In genomic region chr12:104667139-104667538, GRCh38 we compare ENCODE assay signal across 20 cellular contexts.
DNase-seq lines count a peak whose midpoint lies in the region; ATAC-seq, FAIRE-seq and TF ChIP-seq lines count a peak whose summit lies in the region.
"Had no signal": no experiment of that assay in that cellular context is flagged by ENCODE, and none has a peak within 500 bp of the region (broad histone marks: within the 10 kb centered on the region; RNA-seq: fewer than 3 reads in every experiment).

No MANE protein-coding gene starts in this region.

- peaks cover 18 to 54% (median 29%) of the 10 kb centered on the region in 3 donors for H3K4me1 ChIP-seq in pancreas

- no peaks in the 10 kb centered on the region for H3K9me3 Mint-ChIP-seq in stimulated activated naive B cell treated with anti-CD40 and anti-IgM and Interleukin-4, amounts not matched to agents 10 μg/mL and 1 μg/mL and 100 μg/mL, for 72 hours
- H3K9me3 Mint-ChIP-seq: activated CD4-positive, alpha-beta memory T cell treated with anti-CD3 and anti-CD28 coated beads for 36 hours; activated T-helper 1 cell treated with anti-CD3 and anti-CD28 coated beads, Interleukin-12 subunit alpha, Interleukin-12 subunit beta, Interleukin-2, Interleukin-4 antibody, amounts not matched to agents 30 ng/mL and 10 ng/mL and 1 ng/mL, durations not matched to agents 14 hours and 24 hours and 36 hours; nephron had no signal

- no peak overlapping the region for H3K27ac Mint-ChIP-seq in T-helper 17 cell
- H3K27ac Mint-ChIP-seq in stimulated activated naive B cell treated with anti-CD40 and anti-IgM and Interleukin-4, amounts not matched to agents 10 μg/mL and 1 μg/mL and 100 μg/mL, for 72 hours, result no peak overlapping the region
- H3K27ac Mint-ChIP-seq: activated CD4-positive, alpha-beta memory T cell treated with anti-CD3 and anti-CD28 coated beads for 36 hours; activated T-helper 1 cell treated with anti-CD3 and anti-CD28 coated beads, Interleukin-12 subunit alpha, Interleukin-12 subunit beta, Interleukin-2, Interleukin-4 antibody, amounts not matched to agents 30 ng/mL and 10 ng/mL and 1 ng/mL, durations not matched to agents 14 hours and 24 hours and 36 hours had no signal

- no peak overlapping the region for H3K4me3 Mint-ChIP-seq in T-helper 17 cell
- no peak overlapping the region for H3K4me3 Mint-ChIP-seq in stimulated activated naive B cell treated with anti-CD40 and anti-IgM and Interleukin-4, amounts not matched to agents 10 μg/mL and 1 μg/mL and 100 μg/mL, for 72 hours
- H3K4me3 Mint-ChIP-seq: activated CD4-positive, alpha-beta memory T cell treated with anti-CD3 and anti-CD28 coated beads for 36 hours; activated T-helper 1 cell treated with anti-CD3 and anti-CD28 coated beads, Interleukin-12 subunit alpha, Interleukin-12 subunit beta, Interleukin-2, Interleukin-4 antibody, amounts not matched to agents 30 ng/mL and 10 ng/mL and 1 ng/mL, durations not matched to agents 14 hours and 24 hours and 36 hours; nephron had no signal

- DNase-seq in CD1c-positive myeloid dendritic cell (ENCODE audit: extremely low spot score) (peak; percentile 71), NOMO-1 treated with DMSO at 0.1 percent for 48 hours (lab: John Stamatoyannopoulos, UW; ENCODE audit: unreplicated experiment) (peak; percentile 57), fibroblast of the aortic adventitia (ENCODE audit: low read depth) (peak; percentile 87), pancreas (peak in 3 of 6 donors; percentile 65 to 77 (median 67)), cerebellar nuclear complex (lab: John Stamatoyannopoulos, UW) (no peak), germinal center (ENCODE audit: low spot score) (no peak), T-helper 17 cell (no peak)
- DNase-seq in stimulated activated naive B cell treated with anti-CD40 and anti-IgM and Interleukin-4, amounts not matched to agents 10 μg/mL and 1 μg/mL and 100 μg/mL, for 72 hours, result no peak
- DNase-seq: activated CD4-positive, alpha-beta memory T cell treated with anti-CD3 and anti-CD28 coated beads for 36 hours; amniotic stem cell; colonic mucosa; DMS 273 treated with DMSO at 0.1 percent for 48 hours; MM.1S; NK-92 treated with Interleukin-12 subunit alpha and Interleukin-12 subunit beta, amount 100 ng/mL, for 24 hours; stimulated activated CD4-positive, alpha-beta T cell treated with anti-CD3 and anti-CD28 coated beads, Interleukin-4, amount 100 ng/mL, for 1 hour had no signal

- H3K27me3 ChIP-seq in pancreas, result no peaks in the 10 kb centered on the region
- H3K27me3 ChIP-seq: colonic mucosa had no signal

- intact Hi-C loops in pancreas (cut with DNase I), result no loop called here

- ATAC-seq in pancreas (peak; percentile 64 to 81 (median 72)), T-helper 17 cell (no peak)
- no peak for ATAC-seq in stimulated activated naive B cell treated with anti-CD40 and anti-IgM and Interleukin-4, amounts not matched to agents 10 μg/mL and 1 μg/mL and 100 μg/mL, for 72 hours (replicated peaks)

- H3K36me3 ChIP-seq in pancreas, result no peaks in the 10 kb centered on the region
- H3K36me3 ChIP-seq: colonic mucosa had no signal

- 14 to 15% methylated on average over 7 of the region's 7 CpGs for WGBS in pancreas, 2 donors

- no peak for FAIRE-seq in pancreas (lab: Jason Lieb, UNC)
- FAIRE-seq: GM19239, TTC549 had no signal

- H3K4me1 Mint-ChIP-seq in T-helper 17 cell, result peaks cover 48% of the 10 kb centered on the region
- peaks cover 54 to 73% of the 10 kb centered on the region in 2 donors for H3K4me1 Mint-ChIP-seq in stimulated activated naive B cell treated with anti-CD40 and anti-IgM and Interleukin-4, amounts not matched to agents 10 μg/mL and 1 μg/mL and 100 μg/mL, for 72 hours

- H3K9me3 ChIP-seq in pancreas (no peaks in the 10 kb centered on the region), T-helper 17 cell (ENCODE audit: control insufficient read depth, low read length, poor library complexity, severe bottlenecking) (no peaks in the 10 kb centered on the region)
- H3K9me3 ChIP-seq: colonic mucosa had no signal

- peaks cover 4% of the 10 kb centered on the region for H3K36me3 Mint-ChIP-seq in T-helper 17 cell (ENCODE audit: low read depth)
- H3K36me3 Mint-ChIP-seq in stimulated activated naive B cell treated with anti-CD40 and anti-IgM and Interleukin-4, amounts not matched to agents 10 μg/mL and 1 μg/mL and 100 μg/mL, for 72 hours, result peaks cover 24 to 46% of the 10 kb centered on the region in 2 donors

- no peak for TF ChIP-seq CTCF in fibroblast of the aortic adventitia (IDR thresholded peaks at IDR 0.05; ENCODE audit: insufficient read depth, low read length)
- no peak for TF ChIP-seq CTCF in pancreas (IDR thresholded peaks at IDR 0.05)

- H3K27ac ChIP-seq in pancreas, result peak overlapping the region in 2 of 4 donors; percentile 43 to 62
- H3K27ac ChIP-seq: epithelial cell of prostate had no signal

- no peak overlapping the region for H3K4me3 ChIP-seq in fibroblast of the aortic adventitia (ENCODE audit: low read depth, low read length)
- no peak overlapping the region for H3K4me3 ChIP-seq in pancreas
- H3K4me3 ChIP-seq: colonic mucosa had no signal

- no peaks in the 10 kb centered on the region for H3K27me3 Mint-ChIP-seq in T-helper 17 cell
- no peaks in the 10 kb centered on the region for H3K27me3 Mint-ChIP-seq in stimulated activated naive B cell treated with anti-CD40 and anti-IgM and Interleukin-4, amounts not matched to agents 10 μg/mL and 1 μg/mL and 100 μg/mL, for 72 hours
- H3K27me3 Mint-ChIP-seq: activated CD4-positive, alpha-beta memory T cell treated with anti-CD3 and anti-CD28 coated beads for 36 hours had no signal

Comparison
In these comparisons a context has a peak if more than half of its experiments do, and no peak if none do; other contexts are left out.
1. DNase-seq: peak in CD1c-positive myeloid dendritic cell (single experiment), NOMO-1 treated with DMSO at 0.1 percent for 48 hours (single experiment) and fibroblast of the aortic adventitia (single experiment); none in cerebellar nuclear complex (0 of 2), germinal center (single experiment), T-helper 17 cell (0 of 3) and stimulated activated naive B cell treated with anti-CD40 and anti-IgM and Interleukin-4, amounts not matched to agents 10 μg/mL and 1 μg/mL and 100 μg/mL, for 72 hours (single experiment).
2. ATAC-seq: peak in pancreas (4 of 4); none in T-helper 17 cell (single experiment) and stimulated activated naive B cell treated with anti-CD40 and anti-IgM and Interleukin-4, amounts not matched to agents 10 μg/mL and 1 μg/mL and 100 μg/mL, for 72 hours (0 of 2).